ENCODE assay signal across 18 cellular contexts in genomic region chr2:126790987-126791780, GRCh38.
"Had no signal": no experiment of that assay in that cellular context is flagged by ENCODE, and none has a peak within 500 bp of the region (broad histone marks: within the 10 kb centered on the region; RNA-seq: fewer than 3 reads in every experiment).

No MANE protein-coding gene starts in this region.

- H3K4me1 Mint-ChIP-seq: naive B cell had no signal

- H3K4me3 Mint-ChIP-seq: naive B cell had no signal

- DNase-seq: caudate nucleus; cortex of kidney; effector CD8-positive, alpha-beta T cell; gastrocnemius medialis; left ventricle myocardium inferior; mesenchymal stem cell; naive B cell; right cardiac atrium; stimulated activated CD4-positive, alpha-beta T cell treated with anti-CD3 and anti-CD28 coated beads, Interleukin-12 subunit alpha, Interleukin-12 subunit beta, amount 100 ng/mL, for 4 hours; stimulated activated naive CD4-positive, alpha-beta T cell; stomach; substantia nigra; upper lobe of left lung had no signal

- H3K36me3 Mint-ChIP-seq: naive B cell had no signal

- H3K4me1 ChIP-seq: gastrocnemius medialis, left ventricle myocardium inferior, stomach, upper lobe of left lung, vagina had no signal

- ATAC-seq: esophagus mucosa, gastrocnemius medialis, right cardiac atrium had no signal

- H3K9me3 Mint-ChIP-seq: naive B cell had no signal

- H3K27ac ChIP-seq: dorsolateral prefrontal cortex, gastrocnemius medialis, left ventricle myocardium inferior, stomach, upper lobe of left lung, vagina had no signal

- H3K4me3 ChIP-seq: dorsolateral prefrontal cortex, gastrocnemius medialis, left ventricle myocardium inferior, lung, stomach, upper lobe of left lung, vagina had no signal

- H3K36me3 ChIP-seq: gastrocnemius medialis, left ventricle myocardium inferior, stomach, upper lobe of left lung, vagina had no signal

- H3K27ac Mint-ChIP-seq: naive B cell, progenitor cell of endocrine pancreas had no signal

- H3K9me3 ChIP-seq: gastrocnemius medialis, left ventricle myocardium inferior, stomach, upper lobe of left lung, vagina had no signal

- H3K27me3 ChIP-seq: upper lobe of left lung, vagina had no signal
